Comparison of ENCODE assay signal across 1 cellular context in the genomic region with DNA sequence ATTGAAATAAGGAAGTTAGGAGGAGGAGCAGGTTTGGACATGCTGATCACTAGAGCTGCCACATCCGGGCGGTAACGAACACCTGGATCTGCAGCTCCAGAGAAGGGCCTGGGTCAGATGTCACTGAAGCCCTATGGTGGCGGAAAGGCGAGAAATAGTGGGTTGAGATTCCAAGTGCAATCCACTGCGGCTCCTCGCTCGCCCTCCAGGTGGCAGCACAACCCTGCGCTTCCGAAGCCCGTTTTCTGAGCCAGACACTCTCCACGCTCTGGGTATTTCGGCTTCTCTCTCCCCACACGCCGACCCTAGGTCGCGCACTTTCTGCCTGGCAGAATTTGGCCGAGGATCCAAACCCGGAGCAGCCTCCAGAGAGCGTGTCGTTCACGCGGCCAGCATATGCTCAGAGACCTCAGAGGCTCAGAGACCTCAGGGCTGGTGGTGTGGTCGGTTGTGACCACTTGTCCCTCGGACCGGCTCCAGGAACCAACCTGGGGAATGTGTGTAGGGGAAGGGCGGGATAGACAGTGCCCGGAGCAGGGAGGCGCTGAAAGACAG.
TF ChIP-seq lines count a peak whose summit lies in the region.

No MANE protein-coding gene starts in this region.

TF ChIP-seq in GM12878, 131 proteins besides CTCF, POLR2A, EP300 and RAD21 (continued from another document and continues in another):
- TF ChIP-seq, protein P1, sequence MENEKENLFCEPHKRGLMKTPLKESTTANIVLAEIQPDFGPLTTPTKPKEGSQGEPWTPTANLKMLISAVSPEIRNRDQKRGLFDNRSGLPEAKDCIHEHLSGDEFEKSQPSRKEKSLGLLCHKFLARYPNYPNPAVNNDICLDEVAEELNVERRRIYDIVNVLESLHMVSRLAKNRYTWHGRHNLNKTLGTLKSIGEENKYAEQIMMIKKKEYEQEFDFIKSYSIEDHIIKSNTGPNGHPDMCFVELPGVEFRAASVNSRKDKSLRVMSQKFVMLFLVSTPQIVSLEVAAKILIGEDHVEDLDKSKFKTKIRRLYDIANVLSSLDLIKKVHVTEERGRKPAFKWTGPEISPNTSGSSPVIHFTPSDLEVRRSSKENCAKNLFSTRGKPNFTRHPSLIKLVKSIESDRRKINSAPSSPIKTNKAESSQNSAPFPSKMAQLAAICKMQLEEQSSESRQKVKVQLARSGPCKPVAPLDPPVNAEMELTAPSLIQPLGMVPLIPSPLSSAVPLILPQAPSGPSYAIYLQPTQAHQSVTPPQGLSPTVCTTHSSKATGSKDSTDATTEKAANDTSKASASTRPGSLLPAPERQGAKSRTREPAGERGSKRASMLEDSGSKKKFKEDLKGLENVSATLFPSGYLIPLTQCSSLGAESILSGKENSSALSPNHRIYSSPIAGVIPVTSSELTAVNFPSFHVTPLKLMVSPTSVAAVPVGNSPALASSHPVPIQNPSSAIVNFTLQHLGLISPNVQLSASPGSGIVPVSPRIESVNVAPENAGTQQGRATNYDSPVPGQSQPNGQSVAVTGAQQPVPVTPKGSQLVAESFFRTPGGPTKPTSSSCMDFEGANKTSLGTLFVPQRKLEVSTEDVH (IDR thresholded peaks at IDR 0.05; ENCODE audit: low read depth, partially characterized antibody), result no peak
- TF ChIP-seq, protein P2, sequence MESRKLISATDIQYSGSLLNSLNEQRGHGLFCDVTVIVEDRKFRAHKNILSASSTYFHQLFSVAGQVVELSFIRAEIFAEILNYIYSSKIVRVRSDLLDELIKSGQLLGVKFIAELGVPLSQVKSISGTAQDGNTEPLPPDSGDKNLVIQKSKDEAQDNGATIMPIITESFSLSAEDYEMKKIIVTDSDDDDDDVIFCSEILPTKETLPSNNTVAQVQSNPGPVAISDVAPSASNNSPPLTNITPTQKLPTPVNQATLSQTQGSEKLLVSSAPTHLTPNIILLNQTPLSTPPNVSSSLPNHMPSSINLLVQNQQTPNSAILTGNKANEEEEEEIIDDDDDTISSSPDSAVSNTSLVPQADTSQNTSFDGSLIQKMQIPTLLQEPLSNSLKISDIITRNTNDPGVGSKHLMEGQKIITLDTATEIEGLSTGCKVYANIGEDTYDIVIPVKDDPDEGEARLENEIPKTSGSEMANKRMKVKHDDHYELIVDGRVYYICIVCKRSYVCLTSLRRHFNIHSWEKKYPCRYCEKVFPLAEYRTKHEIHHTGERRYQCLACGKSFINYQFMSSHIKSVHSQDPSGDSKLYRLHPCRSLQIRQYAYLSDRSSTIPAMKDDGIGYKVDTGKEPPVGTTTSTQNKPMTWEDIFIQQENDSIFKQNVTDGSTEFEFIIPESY (IDR thresholded peaks at IDR 0.05), result no peak
- TF ChIP-seq ASH2L (IDR thresholded peaks at IDR 0.05; ENCODE audit: borderline replicate concordance, low read depth) (no peak), SREBF2 (IDR thresholded peaks at IDR 0.05; ENCODE audit: low read length) (no peak), TBL1XR1 (IDR thresholded peaks at IDR 0.05; ENCODE audit: low read depth, low read length) (no peak), NR2C2 (IDR thresholded peaks at IDR 0.05; ENCODE audit: borderline replicate concordance, control insufficient read depth, insufficient read length, low read depth) (no peak), IKZF2 (IDR thresholded peaks at IDR 0.05) (peak in 1 of 2 experiments; percentile 45; a peak in 2 of 4 replicates), SMARCA5 (IDR thresholded peaks at IDR 0.05) (peak; percentile 84; the same call in 1 of the 2 replicates), IRF4 (IDR thresholded peaks at IDR 0.05; ENCODE audit: low read depth, low read length) (peak; percentile 57; the same call in 1 of the 2 replicates), CHD2 (IDR thresholded peaks at IDR 0.05; ENCODE audit: borderline replicate concordance, low read depth, low read length) (no peak), STAT1 (conservative IDR thresholded peaks at IDR 0.05) (no peak; the same call in 1 of the 2 replicates), RCOR1 (conservative IDR thresholded peaks at IDR 0.05; ENCODE audit: low read depth, low read length) (no peak), DPF2 (IDR thresholded peaks at IDR 0.05) (0 out of 2 replicates have a peak, but pooled peaks have one; percentile 44), RB1 (IDR thresholded peaks at IDR 0.05; ENCODE audit: borderline replicate concordance) (no peak), NFIC (IDR thresholded peaks at IDR 0.05; ENCODE audit: low read depth, low read length) (no peak), RFX5 (IDR thresholded peaks at IDR 0.05; ENCODE audit: low read depth, low read length) (no peak), HCFC1 (IDR thresholded peaks at IDR 0.05; ENCODE audit: low read length) (no peak), CREM (IDR thresholded peaks at IDR 0.05; ENCODE audit: low read depth) (no peak), MXI1 (IDR thresholded peaks at IDR 0.05; ENCODE audit: low read depth, low read length) (no peak), CHD1 (IDR thresholded peaks at IDR 0.05; ENCODE audit: low read depth, low read length) (no peak), KDM1A (IDR thresholded peaks at IDR 0.05; ENCODE audit: borderline replicate concordance) (no peak), CREB1 (IDR thresholded peaks at IDR 0.05; ENCODE audit: low read depth) (no peak), YY1 (IDR thresholded peaks at IDR 0.05; ENCODE audit: low read depth, low read length) (peak; percentile 77; the same call in 1 of the 2 replicates), MTA2 (IDR thresholded peaks at IDR 0.05; ENCODE audit: low read depth) (no peak), RBBP5 (conservative IDR thresholded peaks at IDR 0.05) (no peak)
- TF ChIP-seq, protein P3, sequence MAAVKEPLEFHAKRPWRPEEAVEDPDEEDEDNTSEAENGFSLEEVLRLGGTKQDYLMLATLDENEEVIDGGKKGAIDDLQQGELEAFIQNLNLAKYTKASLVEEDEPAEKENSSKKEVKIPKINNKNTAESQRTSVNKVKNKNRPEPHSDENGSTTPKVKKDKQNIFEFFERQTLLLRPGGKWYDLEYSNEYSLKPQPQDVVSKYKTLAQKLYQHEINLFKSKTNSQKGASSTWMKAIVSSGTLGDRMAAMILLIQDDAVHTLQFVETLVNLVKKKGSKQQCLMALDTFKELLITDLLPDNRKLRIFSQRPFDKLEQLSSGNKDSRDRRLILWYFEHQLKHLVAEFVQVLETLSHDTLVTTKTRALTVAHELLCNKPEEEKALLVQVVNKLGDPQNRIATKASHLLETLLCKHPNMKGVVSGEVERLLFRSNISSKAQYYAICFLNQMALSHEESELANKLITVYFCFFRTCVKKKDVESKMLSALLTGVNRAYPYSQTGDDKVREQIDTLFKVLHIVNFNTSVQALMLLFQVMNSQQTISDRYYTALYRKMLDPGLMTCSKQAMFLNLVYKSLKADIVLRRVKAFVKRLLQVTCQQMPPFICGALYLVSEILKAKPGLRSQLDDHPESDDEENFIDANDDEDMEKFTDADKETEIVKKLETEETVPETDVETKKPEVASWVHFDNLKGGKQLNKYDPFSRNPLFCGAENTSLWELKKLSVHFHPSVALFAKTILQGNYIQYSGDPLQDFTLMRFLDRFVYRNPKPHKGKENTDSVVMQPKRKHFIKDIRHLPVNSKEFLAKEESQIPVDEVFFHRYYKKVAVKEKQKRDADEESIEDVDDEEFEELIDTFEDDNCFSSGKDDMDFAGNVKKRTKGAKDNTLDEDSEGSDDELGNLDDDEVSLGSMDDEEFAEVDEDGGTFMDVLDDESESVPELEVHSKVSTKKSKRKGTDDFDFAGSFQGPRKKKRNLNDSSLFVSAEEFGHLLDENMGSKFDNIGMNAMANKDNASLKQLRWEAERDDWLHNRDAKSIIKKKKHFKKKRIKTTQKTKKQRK (IDR thresholded peaks at IDR 0.05; ENCODE audit: low read depth, low read length), result no peak
- TF ChIP-seq, protein P4, sequence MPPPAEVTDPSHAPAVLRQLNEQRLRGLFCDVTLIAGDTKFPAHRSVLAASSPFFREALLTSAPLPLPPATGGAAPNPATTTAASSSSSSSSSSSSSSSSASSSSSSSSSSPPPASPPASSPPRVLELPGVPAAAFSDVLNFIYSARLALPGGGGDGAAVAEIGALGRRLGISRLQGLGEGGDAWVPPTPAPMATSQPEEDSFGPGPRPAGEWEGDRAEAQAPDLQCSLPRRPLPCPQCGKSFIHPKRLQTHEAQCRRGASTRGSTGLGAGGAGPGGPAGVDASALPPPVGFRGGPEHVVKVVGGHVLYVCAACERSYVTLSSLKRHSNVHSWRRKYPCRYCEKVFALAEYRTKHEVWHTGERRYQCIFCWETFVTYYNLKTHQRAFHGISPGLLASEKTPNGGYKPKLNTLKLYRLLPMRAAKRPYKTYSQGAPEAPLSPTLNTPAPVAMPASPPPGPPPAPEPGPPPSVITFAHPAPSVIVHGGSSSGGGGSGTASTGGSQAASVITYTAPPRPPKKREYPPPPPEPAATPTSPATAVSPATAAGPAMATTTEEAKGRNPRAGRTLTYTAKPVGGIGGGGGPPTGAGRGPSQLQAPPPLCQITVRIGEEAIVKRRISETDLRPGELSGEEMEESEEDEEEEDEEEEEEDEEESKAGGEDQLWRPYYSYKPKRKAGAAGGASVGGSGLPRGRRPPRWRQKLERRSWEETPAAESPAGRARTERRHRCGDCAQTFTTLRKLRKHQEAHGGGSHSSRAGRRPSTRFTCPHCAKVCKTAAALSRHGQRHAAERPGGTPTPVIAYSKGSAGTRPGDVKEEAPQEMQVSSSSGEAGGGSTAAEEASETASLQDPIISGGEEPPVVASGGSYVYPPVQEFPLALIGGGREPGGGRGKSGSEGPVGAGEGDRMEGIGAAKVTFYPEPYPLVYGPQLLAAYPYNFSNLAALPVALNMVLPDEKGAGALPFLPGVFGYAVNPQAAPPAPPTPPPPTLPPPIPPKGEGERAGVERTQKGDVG (CRISPR knock-in tag; IDR thresholded peaks at IDR 0.05), result no peak
- TF ChIP-seq, protein P5, sequence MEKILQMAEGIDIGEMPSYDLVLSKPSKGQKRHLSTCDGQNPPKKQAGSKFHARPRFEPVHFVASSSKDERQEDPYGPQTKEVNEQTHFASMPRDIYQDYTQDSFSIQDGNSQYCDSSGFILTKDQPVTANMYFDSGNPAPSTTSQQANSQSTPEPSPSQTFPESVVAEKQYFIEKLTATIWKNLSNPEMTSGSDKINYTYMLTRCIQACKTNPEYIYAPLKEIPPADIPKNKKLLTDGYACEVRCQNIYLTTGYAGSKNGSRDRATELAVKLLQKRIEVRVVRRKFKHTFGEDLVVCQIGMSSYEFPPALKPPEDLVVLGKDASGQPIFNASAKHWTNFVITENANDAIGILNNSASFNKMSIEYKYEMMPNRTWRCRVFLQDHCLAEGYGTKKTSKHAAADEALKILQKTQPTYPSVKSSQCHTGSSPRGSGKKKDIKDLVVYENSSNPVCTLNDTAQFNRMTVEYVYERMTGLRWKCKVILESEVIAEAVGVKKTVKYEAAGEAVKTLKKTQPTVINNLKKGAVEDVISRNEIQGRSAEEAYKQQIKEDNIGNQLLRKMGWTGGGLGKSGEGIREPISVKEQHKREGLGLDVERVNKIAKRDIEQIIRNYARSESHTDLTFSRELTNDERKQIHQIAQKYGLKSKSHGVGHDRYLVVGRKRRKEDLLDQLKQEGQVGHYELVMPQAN (conservative IDR thresholded peaks at IDR 0.05), result no peak
- TF ChIP-seq, protein P6, sequence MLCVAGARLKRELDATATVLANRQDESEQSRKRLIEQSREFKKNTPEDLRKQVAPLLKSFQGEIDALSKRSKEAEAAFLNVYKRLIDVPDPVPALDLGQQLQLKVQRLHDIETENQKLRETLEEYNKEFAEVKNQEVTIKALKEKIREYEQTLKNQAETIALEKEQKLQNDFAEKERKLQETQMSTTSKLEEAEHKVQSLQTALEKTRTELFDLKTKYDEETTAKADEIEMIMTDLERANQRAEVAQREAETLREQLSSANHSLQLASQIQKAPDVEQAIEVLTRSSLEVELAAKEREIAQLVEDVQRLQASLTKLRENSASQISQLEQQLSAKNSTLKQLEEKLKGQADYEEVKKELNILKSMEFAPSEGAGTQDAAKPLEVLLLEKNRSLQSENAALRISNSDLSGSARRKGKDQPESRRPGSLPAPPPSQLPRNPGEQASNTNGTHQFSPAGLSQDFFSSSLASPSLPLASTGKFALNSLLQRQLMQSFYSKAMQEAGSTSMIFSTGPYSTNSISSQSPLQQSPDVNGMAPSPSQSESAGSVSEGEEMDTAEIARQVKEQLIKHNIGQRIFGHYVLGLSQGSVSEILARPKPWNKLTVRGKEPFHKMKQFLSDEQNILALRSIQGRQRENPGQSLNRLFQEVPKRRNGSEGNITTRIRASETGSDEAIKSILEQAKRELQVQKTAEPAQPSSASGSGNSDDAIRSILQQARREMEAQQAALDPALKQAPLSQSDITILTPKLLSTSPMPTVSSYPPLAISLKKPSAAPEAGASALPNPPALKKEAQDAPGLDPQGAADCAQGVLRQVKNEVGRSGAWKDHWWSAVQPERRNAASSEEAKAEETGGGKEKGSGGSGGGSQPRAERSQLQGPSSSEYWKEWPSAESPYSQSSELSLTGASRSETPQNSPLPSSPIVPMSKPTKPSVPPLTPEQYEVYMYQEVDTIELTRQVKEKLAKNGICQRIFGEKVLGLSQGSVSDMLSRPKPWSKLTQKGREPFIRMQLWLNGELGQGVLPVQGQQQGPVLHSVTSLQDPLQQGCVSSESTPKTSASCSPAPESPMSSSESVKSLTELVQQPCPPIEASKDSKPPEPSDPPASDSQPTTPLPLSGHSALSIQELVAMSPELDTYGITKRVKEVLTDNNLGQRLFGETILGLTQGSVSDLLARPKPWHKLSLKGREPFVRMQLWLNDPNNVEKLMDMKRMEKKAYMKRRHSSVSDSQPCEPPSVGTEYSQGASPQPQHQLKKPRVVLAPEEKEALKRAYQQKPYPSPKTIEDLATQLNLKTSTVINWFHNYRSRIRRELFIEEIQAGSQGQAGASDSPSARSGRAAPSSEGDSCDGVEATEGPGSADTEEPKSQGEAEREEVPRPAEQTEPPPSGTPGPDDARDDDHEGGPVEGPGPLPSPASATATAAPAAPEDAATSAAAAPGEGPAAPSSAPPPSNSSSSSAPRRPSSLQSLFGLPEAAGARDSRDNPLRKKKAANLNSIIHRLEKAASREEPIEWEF (IDR thresholded peaks at IDR 0.05; ENCODE audit: insufficient replicate concordance, low read depth, low read length), result no peak
- TF ChIP-seq, protein P7, sequence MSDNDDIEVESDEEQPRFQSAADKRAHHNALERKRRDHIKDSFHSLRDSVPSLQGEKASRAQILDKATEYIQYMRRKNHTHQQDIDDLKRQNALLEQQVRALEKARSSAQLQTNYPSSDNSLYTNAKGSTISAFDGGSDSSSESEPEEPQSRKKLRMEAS (IDR thresholded peaks at IDR 0.05; ENCODE audit: low read depth, low read length), result 0 out of 2 replicates have a peak, but pooled peaks have one; percentile 53
- TF ChIP-seq, protein P8, sequence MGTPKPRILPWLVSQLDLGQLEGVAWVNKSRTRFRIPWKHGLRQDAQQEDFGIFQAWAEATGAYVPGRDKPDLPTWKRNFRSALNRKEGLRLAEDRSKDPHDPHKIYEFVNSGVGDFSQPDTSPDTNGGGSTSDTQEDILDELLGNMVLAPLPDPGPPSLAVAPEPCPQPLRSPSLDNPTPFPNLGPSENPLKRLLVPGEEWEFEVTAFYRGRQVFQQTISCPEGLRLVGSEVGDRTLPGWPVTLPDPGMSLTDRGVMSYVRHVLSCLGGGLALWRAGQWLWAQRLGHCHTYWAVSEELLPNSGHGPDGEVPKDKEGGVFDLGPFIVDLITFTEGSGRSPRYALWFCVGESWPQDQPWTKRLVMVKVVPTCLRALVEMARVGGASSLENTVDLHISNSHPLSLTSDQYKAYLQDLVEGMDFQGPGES (IDR thresholded peaks at IDR 0.05), result peak; percentile 43; the same call in 1 of the 2 replicates
- TF ChIP-seq, protein P9, sequence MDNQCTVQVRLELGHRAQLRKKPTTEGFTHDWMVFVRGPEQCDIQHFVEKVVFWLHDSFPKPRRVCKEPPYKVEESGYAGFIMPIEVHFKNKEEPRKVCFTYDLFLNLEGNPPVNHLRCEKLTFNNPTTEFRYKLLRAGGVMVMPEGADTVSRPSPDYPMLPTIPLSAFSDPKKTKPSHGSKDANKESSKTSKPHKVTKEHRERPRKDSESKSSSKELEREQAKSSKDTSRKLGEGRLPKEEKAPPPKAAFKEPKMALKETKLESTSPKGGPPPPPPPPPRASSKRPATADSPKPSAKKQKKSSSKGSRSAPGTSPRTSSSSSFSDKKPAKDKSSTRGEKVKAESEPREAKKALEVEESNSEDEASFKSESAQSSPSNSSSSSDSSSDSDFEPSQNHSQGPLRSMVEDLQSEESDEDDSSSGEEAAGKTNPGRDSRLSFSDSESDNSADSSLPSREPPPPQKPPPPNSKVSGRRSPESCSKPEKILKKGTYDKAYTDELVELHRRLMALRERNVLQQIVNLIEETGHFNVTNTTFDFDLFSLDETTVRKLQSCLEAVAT (IDR thresholded peaks at IDR 0.05), result peak; percentile 60
